In the genomic region with DNA sequence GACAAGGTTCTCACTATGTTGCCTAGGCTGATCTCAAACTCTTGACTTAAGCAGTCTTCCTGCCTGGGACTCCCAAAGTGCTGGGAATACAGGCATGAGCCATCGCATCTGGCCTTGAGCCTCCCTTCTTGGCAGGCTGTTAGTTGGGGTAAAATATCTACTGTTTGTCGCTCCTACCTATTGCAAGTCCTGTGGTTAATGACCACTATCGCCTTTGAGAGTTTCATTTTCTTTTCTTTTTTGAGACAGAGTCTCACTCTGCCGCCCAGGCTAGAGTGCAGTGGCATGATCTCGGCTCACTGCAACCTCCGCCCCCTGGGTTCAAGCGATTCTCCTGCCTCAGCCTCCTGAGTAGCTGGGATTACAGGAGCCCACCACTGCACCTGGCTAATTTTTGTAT, we compare ENCODE assay signal across 8 cellular contexts.
DNase-seq lines count a peak whose midpoint lies in the region; ATAC-seq, FAIRE-seq and TF ChIP-seq lines count a peak whose summit lies in the region.
"Not testable (repeated sequence)": the region's sequence is repeated elsewhere in the genome, so short reads cannot be mapped to it uniquely, and the experiment has no call there.

No MANE protein-coding gene starts in this region.

- peak; percentile 26 for DNase-seq in GM13977 (ENCODE audit: low spot score)
- DNase-seq in bronchial epithelial cell (ENCODE audit: low read depth); smooth muscle cell (lab: John Stamatoyannopoulos, UW; ENCODE audit: unreplicated experiment): not testable (repeated sequence)

- not testable (repeated sequence) for H3K9me3 ChIP-seq in smooth muscle cell (replicated peaks; ENCODE audit: low read depth)

- in situ Hi-C loops in GM13977 (cut with MboI; ENCODE audit: low pct_unique_long_range_greater_than_20kb, low sequenced_read_pairs, unreplicated experiment): not testable (repeated sequence)

- WGBS in smooth muscle cell (ENCODE audit: low lambda C conversion rate): 97% methylated on average over 7 of the region's 7 CpGs

- H3K36me3 ChIP-seq in bronchial epithelial cell (ENCODE audit: control insufficient read depth, insufficient read depth, low read length); smooth muscle cell (ENCODE audit: low read depth): not testable (repeated sequence)

- H3K4me1 ChIP-seq in smooth muscle cell (ENCODE audit: low read depth): not testable (repeated sequence)

- peak overlapping the region; percentile 33 for H3K9ac ChIP-seq in smooth muscle cell (ENCODE audit: low read depth)

- ATAC-seq in GM19324 (IDR thresholded peaks at IDR 0.05; ENCODE audit: low FRiP score, unreplicated experiment): peak; percentile 76
- ATAC-seq in GM21576 (IDR thresholded peaks at IDR 0.05; ENCODE audit: unreplicated experiment): peak; percentile 56
- peak; percentile 67 for ATAC-seq in HG02943 (IDR thresholded peaks at IDR 0.05; ENCODE audit: low read depth, unreplicated experiment)
- ATAC-seq in HG03439 (IDR thresholded peaks at IDR 0.05; ENCODE audit: unreplicated experiment): peak; percentile 65

- H3K79me2 ChIP-seq in smooth muscle cell (ENCODE audit: low read depth): not testable (repeated sequence)

- not testable (repeated sequence) for TF ChIP-seq CTCF in GM13977 (IDR thresholded peaks at IDR 0.05; ENCODE audit: extremely low read depth, insufficient read depth, missing control alignments); bronchial epithelial cell (IDR thresholded peaks at IDR 0.05; ENCODE audit: insufficient read depth, low read length, severe bottlenecking); smooth muscle cell (IDR thresholded peaks at IDR 0.05; ENCODE audit: borderline replicate concordance, insufficient read depth, poor library complexity, severe bottlenecking)

- H3K27me3 Mint-ChIP-seq in T-helper 1 cell treated with Interleukin-12 subunit alpha and Interleukin-12 subunit beta and Interleukin-4 antibody, amounts not matched to agents 30 μg/mL and 1 μg/mL, for 36 hours (ENCODE audit: low read depth): not testable (repeated sequence)

- peaks cover 24% of the 10 kb centered on the region for H3K4me1 Mint-ChIP-seq in T-helper 1 cell treated with Interleukin-12 subunit alpha and Interleukin-12 subunit beta and Interleukin-4 antibody, amounts not matched to agents 30 μg/mL and 1 μg/mL, for 36 hours (ENCODE audit: low read depth)

- H3K4me3 Mint-ChIP-seq in T-helper 1 cell treated with Interleukin-12 subunit alpha and Interleukin-12 subunit beta and Interleukin-4 antibody, amounts not matched to agents 30 μg/mL and 1 μg/mL, for 36 hours: not testable (repeated sequence)

- not testable (repeated sequence) for H3K4me3 ChIP-seq in bronchial epithelial cell (ENCODE audit: low read depth, low read length); smooth muscle cell

- H2AFZ ChIP-seq in smooth muscle cell (ENCODE audit: low read depth): not testable (repeated sequence)

- peak overlapping the region; percentile 33 for H3K4me2 ChIP-seq in smooth muscle cell

- peak overlapping the region; percentile 96 for H3K27ac ChIP-seq in smooth muscle cell (ENCODE audit: low read depth)

- not testable (repeated sequence) for H3F3A ChIP-seq in smooth muscle cell (ENCODE audit: low read depth)

- peak overlapping the region; percentile 75 for H3K27ac Mint-ChIP-seq in T-helper 1 cell treated with Interleukin-12 subunit alpha and Interleukin-12 subunit beta and Interleukin-4 antibody, amounts not matched to agents 30 μg/mL and 1 μg/mL, for 36 hours

- H3K36me3 Mint-ChIP-seq in T-helper 1 cell treated with Interleukin-12 subunit alpha and Interleukin-12 subunit beta and Interleukin-4 antibody, amounts not matched to agents 30 μg/mL and 1 μg/mL, for 36 hours (ENCODE audit: low read depth): not testable (repeated sequence)

- not testable (repeated sequence) for H3K27me3 ChIP-seq in bronchial epithelial cell (ENCODE audit: control insufficient read depth, insufficient read depth, low read length); smooth muscle cell (ENCODE audit: low read depth)

- FAIRE-seq in bronchial epithelial cell (lab: Jason Lieb, UNC): peak; percentile 36

- not testable (repeated sequence) for H3K9me3 Mint-ChIP-seq in T-helper 1 cell treated with Interleukin-12 subunit alpha and Interleukin-12 subunit beta and Interleukin-4 antibody, amounts not matched to agents 30 μg/mL and 1 μg/mL, for 36 hours

- H4K20me1 ChIP-seq in smooth muscle cell (ENCODE audit: low read depth): not testable (repeated sequence)
